Comparison of ENCODE assay signal across 8 cellular contexts in the genomic region with DNA sequence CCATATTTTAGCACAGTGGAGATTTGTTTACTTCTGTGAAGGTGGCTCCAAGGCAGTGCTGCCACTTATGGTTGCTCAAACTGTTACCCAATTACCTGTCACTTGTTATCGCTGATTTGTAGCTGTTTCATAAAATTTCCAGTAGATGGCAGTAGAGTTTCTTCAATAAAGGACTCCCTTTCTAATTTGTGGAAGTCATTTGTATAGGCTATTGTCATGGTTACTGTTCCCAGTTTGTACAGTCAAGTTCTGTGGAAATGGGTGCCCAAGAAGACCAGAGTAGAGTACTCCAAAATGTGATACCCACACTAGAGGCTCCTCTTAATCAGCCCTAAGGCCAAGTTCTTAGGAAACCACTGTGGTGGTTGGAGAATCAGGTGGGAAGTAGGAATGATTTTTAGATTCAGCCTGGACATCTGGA.
A peak's percentile ranks its signal among the peaks of the same experiment; 100 is the strongest.
DNase-seq lines count a peak whose midpoint lies in the region; ATAC-seq and TF ChIP-seq lines count a peak whose summit lies in the region.

No MANE protein-coding gene starts in this region.

- peak; percentile 77 for ATAC-seq in GM21737 (IDR thresholded peaks at IDR 0.05; ENCODE audit: unreplicated experiment)
- peak; percentile 97 for ATAC-seq in left lung
- ATAC-seq in HG02642 (IDR thresholded peaks at IDR 0.05; ENCODE audit: poor library complexity, unreplicated experiment) = no peak

- H3K9me2 ChIP-seq in Karpas-422 (replicated peaks; ENCODE audit: insufficient read depth, low read length) = no peaks in the 10 kb centered on the region

- intact Hi-C loops in left lung (cut with DNase I) = no loop called here
- intact Hi-C loops in uterus (cut with DNase I; ENCODE audit: low total_unique reads) = no loop called here

- H3K9me3 ChIP-seq in Karpas-422 (ENCODE audit: low read length) = no peaks in the 10 kb centered on the region
- H3K9me3 ChIP-seq in OCI-LY3 (ENCODE audit: insufficient read depth, low read length) = no peaks in the 10 kb centered on the region
- H3K9me3 ChIP-seq in left lung = no peaks in the 10 kb centered on the region
- H3K9me3 ChIP-seq in uterus = no peaks in the 10 kb centered on the region

- H3K27me3 ChIP-seq in Karpas-422 (ENCODE audit: low read length) (no peaks in the 10 kb centered on the region), OCI-LY3 (ENCODE audit: low read depth, low read length) (peaks cover 19% of the 10 kb centered on the region), left lung (no peaks in the 10 kb centered on the region), uterus (no peaks in the 10 kb centered on the region)

- H3K4me2 ChIP-seq in Karpas-422 (ENCODE audit: low read depth, low read length, poor library complexity, severe bottlenecking) = no peak overlapping the region
- H3K4me2 ChIP-seq in OCI-LY3 (ENCODE audit: low read length) = no peak overlapping the region

- H4K20me1 ChIP-seq in Karpas-422 (ENCODE audit: insufficient read depth, low read depth, low read length) (no peaks in the 10 kb centered on the region), OCI-LY3 (ENCODE audit: insufficient read depth, low read length) (no peaks in the 10 kb centered on the region)

- no peaks in the 10 kb centered on the region for H3K36me3 ChIP-seq in Karpas-422 (ENCODE audit: insufficient read depth, low read length)
- H3K36me3 ChIP-seq in OCI-LY3 (replicated peaks; ENCODE audit: low read depth, low read length) = no peaks in the 10 kb centered on the region
- no peaks in the 10 kb centered on the region for H3K36me3 ChIP-seq in left lung
- H3K36me3 ChIP-seq in uterus = no peaks in the 10 kb centered on the region

- H3K27ac ChIP-seq in Karpas-422 (ENCODE audit: low read length) (no peak overlapping the region), OCI-LY3 (ENCODE audit: low read length) (no peak overlapping the region), left lung (no peak overlapping the region), uterus (no peak overlapping the region)

- H3K9ac ChIP-seq in Karpas-422 (ENCODE audit: low read length) (no peak overlapping the region), OCI-LY3 (ENCODE audit: low read length) (no peak overlapping the region)

- H3K4me1 ChIP-seq in Karpas-422 (ENCODE audit: low read length) = no peaks in the 10 kb centered on the region
- no peaks in the 10 kb centered on the region for H3K4me1 ChIP-seq in OCI-LY3 (ENCODE audit: low read length)
- peaks cover 6 to 9% of the 10 kb centered on the region in 2 donors for H3K4me1 ChIP-seq in left lung
- no peaks in the 10 kb centered on the region for H3K4me1 ChIP-seq in uterus

- TF ChIP-seq POLR2A in uterus (IDR thresholded peaks at IDR 0.05) = no peak

- H3K4me3 ChIP-seq in Karpas-422 (ENCODE audit: low read length) (no peak overlapping the region), OCI-LY3 (ENCODE audit: low read length) (no peak overlapping the region), left lung (no peak overlapping the region), uterus (no peak overlapping the region)

- peak; percentile 82 for DNase-seq in EH (ENCODE audit: low read depth)
- DNase-seq in Karpas-422 = peak; percentile 89
- peak; percentile 46 for DNase-seq in cerebellum (ENCODE audit: low spot score)
- no peak for DNase-seq in left lung
- DNase-seq in uterus = no peak

- TF ChIP-seq CTCF in OCI-LY3 (IDR thresholded peaks at IDR 0.05; ENCODE audit: low read depth, low read length) (peak; percentile 93), left lung (IDR thresholded peaks at IDR 0.05) (peak; percentile 61 to 69), uterus (IDR thresholded peaks at IDR 0.05) (peak; percentile 51 to 73 (median 68))

- H3K79me2 ChIP-seq in Karpas-422 (ENCODE audit: low read length) (no peaks in the 10 kb centered on the region), OCI-LY3 (ENCODE audit: low read length) (no peaks in the 10 kb centered on the region)

- no peak overlapping the region for H2AFZ ChIP-seq in Karpas-422 (ENCODE audit: low read length)
- no peak overlapping the region for H2AFZ ChIP-seq in OCI-LY3 (ENCODE audit: low read depth, low read length)

Comparison
In these comparisons a context has a peak if more than half of its experiments do, and no peak if none do; other contexts are left out.
1. DNase-seq: peak in EH (single experiment), Karpas-422 (single experiment) and cerebellum (single experiment); none in left lung (0 of 2) and uterus (0 of 2).
2. Peak in every context shown above with its lines, with median percentiles within 50 percentile points of each other: CTCF ChIP-seq.